In the genomic region with DNA sequence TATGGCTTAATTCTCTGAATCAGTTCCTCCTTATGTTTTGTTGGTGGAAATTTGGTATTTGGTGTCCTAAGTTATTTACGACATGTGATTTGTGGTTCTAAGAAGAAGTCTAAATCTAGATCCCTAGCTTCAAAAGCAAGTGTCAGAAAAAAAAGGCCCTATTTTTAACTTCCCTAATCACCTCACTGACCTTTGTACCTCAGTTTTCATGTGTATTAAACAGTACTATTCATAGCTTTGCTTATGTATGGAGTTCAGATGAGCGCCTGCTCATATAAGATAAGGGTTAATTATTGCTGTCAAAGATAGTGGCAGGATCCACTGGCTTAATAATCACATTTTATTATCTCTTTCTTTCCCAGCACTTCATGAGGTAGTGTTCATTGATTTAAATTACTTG, we compare ENCODE assay signal across 20 cellular contexts.
"Had no signal": no experiment of that assay in that cellular context is flagged by ENCODE, and none has a peak within 500 bp of the region (broad histone marks: within the 10 kb centered on the region; RNA-seq: fewer than 3 reads in every experiment).

No MANE protein-coding gene starts in this region.

- H3K4me1 ChIP-seq: left ventricle myocardium inferior, right atrium auricular region, right lobe of liver, tibial nerve, uterus had no signal

- H3K36me3 ChIP-seq: left ventricle myocardium inferior, ovary, right atrium auricular region, right lobe of liver, tibial nerve, uterus had no signal

- ATAC-seq: natural killer cell; right lobe of liver; stimulated activated memory B cell treated with anti-CD40 and anti-IgM and Interleukin-4, amounts not matched to agents 10 μg/mL and 1 μg/mL and 100 μg/mL, for 72 hours; stimulated activated naive CD8-positive, alpha-beta T cell treated with anti-CD3 and anti-CD28 coated beads, Interleukin-15, amount 100 ng/mL, for 72 hours had no signal

- H3K9me3 ChIP-seq: left ventricle myocardium inferior, ovary, right lobe of liver, uterus had no signal

- H3K27ac ChIP-seq: left ventricle myocardium inferior, ovary, right atrium auricular region, right lobe of liver, tibial nerve, uterus had no signal

- H3K27me3 ChIP-seq: ovary, right atrium auricular region, right lobe of liver, tibial nerve, uterus had no signal

- DNase-seq: islet precursor cell; left ventricle myocardium inferior; mesendoderm; naive B cell; natural killer cell; nephron progenitor cell; ovary; right lobe of liver; stimulated activated CD4-positive, alpha-beta T cell treated with anti-CD3 and anti-CD28 coated beads, Interleukin-12 subunit alpha, Interleukin-12 subunit beta, amount 100 ng/mL, for 4 hours; stimulated activated CD4-positive, alpha-beta T cell treated with anti-CD3 and anti-CD28 coated beads, Interleukin-15, amount 100 ng/mL, for 24 hours; stimulated activated CD4-positive, alpha-beta T cell treated with anti-CD3 and anti-CD28 coated beads, Interleukin-2, amount 100 ng/mL, for 24 hours; stimulated activated CD4-positive, alpha-beta T cell treated with anti-CD3 and anti-CD28 coated beads, Interleukin-4, amount 100 ng/mL, for 1 hour; stimulated activated naive CD4-positive, alpha-beta T cell treated with Interleukin-2 at 50 U/mL for 16 hours; stimulated activated naive CD8-positive, alpha-beta T cell treated with anti-CD3 and anti-CD28 coated beads, Interleukin-15, amount 100 ng/mL, for 72 hours; substantia nigra; uterus had no signal

- H3K4me3 ChIP-seq: left ventricle myocardium inferior, lung, ovary, right atrium auricular region, right lobe of liver, tibial nerve, uterus had no signal
